ENCODE assay signal across 1 cellular context in genomic region chr16:81687183-81687456, GRCh38.
TF ChIP-seq lines count a peak whose summit lies in the region.

No MANE protein-coding gene starts in this region.

TF ChIP-seq in H1, 55 proteins besides CTCF, POLR2A, EP300 and RAD21 (continued from another document):
- TF ChIP-seq RNF2 (IDR thresholded peaks at IDR 0.05; ENCODE audit: borderline replicate concordance, low read depth, low read length, missing control alignments, poor library complexity, severe bottlenecking) (no peak), HDAC2 (IDR thresholded peaks at IDR 0.05; ENCODE audit: borderline replicate concordance in 1 of 2, low read depth in 2 of 2, low read length in 2 of 2) (no peak), BCL11A (IDR thresholded peaks at IDR 0.05; ENCODE audit: low read depth in 2 of 2, low read length in 2 of 2) (no peak), SAP30 (IDR thresholded peaks at IDR 0.05; ENCODE audit: insufficient read depth, insufficient replicate concordance, low read length) (no peak)
TF ChIP-seq in H1: peak in this region for 0.
